11 cellular contexts compared by ENCODE assay signal in genomic region chr17:60887607-60888028, GRCh38.
A peak's percentile ranks its signal among the peaks of the same experiment; 100 is the strongest.
DNase-seq lines count a peak whose midpoint lies in the region; ATAC-seq and TF ChIP-seq lines count a peak whose summit lies in the region.
"Had no signal": no experiment of that assay in that cellular context is flagged by ENCODE, and none has a peak within 500 bp of the region (broad histone marks: within the 10 kb centered on the region; RNA-seq: fewer than 3 reads in every experiment).

No MANE protein-coding gene starts in this region.

- H3K4me3 ChIP-seq in A673 (ENCODE audit: low read depth, low read length, poor library complexity, severe bottlenecking) (peak overlapping the region; percentile 41), GM08714 (ENCODE audit: low read length) (peak overlapping the region; percentile 57; the same call in 1 of the 2 replicates), right lobe of liver (peak overlapping the region; percentile 18 to 51 (median 35))

- H3K27ac ChIP-seq in A673 (ENCODE audit: low read depth, low read length, poor library complexity, severe bottlenecking) (peak overlapping the region; percentile 62), right lobe of liver (no peak overlapping the region)
- H3K27ac ChIP-seq: vagina had no signal

- peak overlapping the region; percentile 58 for H3K27ac Mint-ChIP-seq in activated naive CD8-positive, alpha-beta T cell treated with anti-CD3 and anti-CD28 coated beads for 36 hours
- no peak overlapping the region for H3K27ac Mint-ChIP-seq in activated naive CD4-positive, alpha-beta T cell treated with anti-CD3 and anti-CD28 coated beads, Interleukin-2, amount 50 U/mL, for 72 hours
- no peak overlapping the region for H3K27ac Mint-ChIP-seq in activated T-helper 1 cell treated with anti-CD3 and anti-CD28 coated beads, Interleukin-12 subunit alpha, Interleukin-12 subunit beta, Interleukin-2, Interleukin-4 antibody, amounts not matched to agents 30 ng/mL and 10 ng/mL and 1 ng/mL, durations not matched to agents 14 hours and 24 hours and 36 hours

- BruUV-seq in A673 (replicated peaks; lab: Mats Ljungman, UMichigan): no TSS peak

- CTCF ChIA-PET in A673 (lab: Charles Lee): no interaction called here

- ATAC-seq in right lobe of liver (no peak), GM18870 (IDR thresholded peaks at IDR 0.05; ENCODE audit: unreplicated experiment) (no peak)
- no peak for ATAC-seq in activated naive CD4-positive, alpha-beta T cell treated with anti-CD3 and anti-CD28 coated beads, Interleukin-2, amount 50 U/mL, for 72 hours
- ATAC-seq: left ventricle myocardium superior had no signal

- no peak for TF ChIP-seq POLR2A in right lobe of liver (IDR thresholded peaks at IDR 0.05)

- H3K27me3 ChIP-seq in A673 (replicated peaks; ENCODE audit: insufficient read depth, low read depth, low read length, poor library complexity) (no peaks in the 10 kb centered on the region), right lobe of liver (no peaks in the 10 kb centered on the region)
- H3K27me3 ChIP-seq: vagina had no signal

- no peaks in the 10 kb centered on the region for H3K27me3 Mint-ChIP-seq in activated naive CD8-positive, alpha-beta T cell treated with anti-CD3 and anti-CD28 coated beads for 36 hours
- H3K27me3 Mint-ChIP-seq in activated T-helper 1 cell treated with anti-CD3 and anti-CD28 coated beads, Interleukin-12 subunit alpha, Interleukin-12 subunit beta, Interleukin-2, Interleukin-4 antibody, amounts not matched to agents 30 ng/mL and 10 ng/mL and 1 ng/mL, durations not matched to agents 14 hours and 24 hours and 36 hours (ENCODE audit: insufficient read depth): no peaks in the 10 kb centered on the region

- intact Hi-C loops in A673 (cut with micrococcal nuclease; ENCODE audit: unreplicated experiment) (no loop called here), right lobe of liver (cut with DNase I) (no loop called here)
- intact Hi-C loops in activated T-helper 1 cell treated with anti-CD3 and anti-CD28 coated beads, Interleukin-12 subunit alpha, Interleukin-12 subunit beta, Interleukin-2, Interleukin-4 antibody, amounts not matched to agents 30 ng/mL and 10 ng/mL and 1 ng/mL, durations not matched to agents 14 hours and 24 hours and 36 hours (cut with micrococcal nuclease): no loop called here

- no peaks in the 10 kb centered on the region for H3K4me1 Mint-ChIP-seq in activated naive CD8-positive, alpha-beta T cell treated with anti-CD3 and anti-CD28 coated beads for 36 hours
- no peaks in the 10 kb centered on the region for H3K4me1 Mint-ChIP-seq in activated T-helper 1 cell treated with anti-CD3 and anti-CD28 coated beads, Interleukin-12 subunit alpha, Interleukin-12 subunit beta, Interleukin-2, Interleukin-4 antibody, amounts not matched to agents 30 ng/mL and 10 ng/mL and 1 ng/mL, durations not matched to agents 14 hours and 24 hours and 36 hours (ENCODE audit: low read depth)

- H3K9me3 ChIP-seq in A673 (ENCODE audit: low read depth, low read length, poor library complexity, severe bottlenecking) (no peaks in the 10 kb centered on the region), right lobe of liver (no peaks in the 10 kb centered on the region)
- H3K9me3 ChIP-seq: vagina had no signal

- H3K36me3 ChIP-seq in A673 (ENCODE audit: insufficient read depth, low read length, poor library complexity, severe bottlenecking): no peaks in the 10 kb centered on the region
- no peaks in the 10 kb centered on the region for H3K36me3 ChIP-seq in right lobe of liver
- H3K36me3 ChIP-seq: vagina had no signal

- peaks cover 6% of the 10 kb centered on the region for H3K4me1 ChIP-seq in A673 (ENCODE audit: insufficient read depth, low read length, poor library complexity, severe bottlenecking)
- no peaks in the 10 kb centered on the region for H3K4me1 ChIP-seq in right lobe of liver
- H3K4me1 ChIP-seq: vagina had no signal

- TF ChIP-seq CTCF in A673 (conservative IDR thresholded peaks at IDR 0.05; ENCODE audit: low read depth, low read length) (no peak), right lobe of liver (IDR thresholded peaks at IDR 0.05) (no peak)

- H3K36me3 Mint-ChIP-seq in activated naive CD8-positive, alpha-beta T cell treated with anti-CD3 and anti-CD28 coated beads for 36 hours: no peaks in the 10 kb centered on the region
- H3K36me3 Mint-ChIP-seq in activated naive CD4-positive, alpha-beta T cell treated with anti-CD3 and anti-CD28 coated beads, Interleukin-2, amount 50 U/mL, for 72 hours: no peaks in the 10 kb centered on the region
- no peaks in the 10 kb centered on the region for H3K36me3 Mint-ChIP-seq in activated T-helper 1 cell treated with anti-CD3 and anti-CD28 coated beads, Interleukin-12 subunit alpha, Interleukin-12 subunit beta, Interleukin-2, Interleukin-4 antibody, amounts not matched to agents 30 ng/mL and 10 ng/mL and 1 ng/mL, durations not matched to agents 14 hours and 24 hours and 36 hours (ENCODE audit: low read depth)

- H3K4me3 Mint-ChIP-seq in activated naive CD8-positive, alpha-beta T cell treated with anti-CD3 and anti-CD28 coated beads for 36 hours: peak overlapping the region; percentile 40
- H3K4me3 Mint-ChIP-seq in activated T-helper 1 cell treated with anti-CD3 and anti-CD28 coated beads, Interleukin-12 subunit alpha, Interleukin-12 subunit beta, Interleukin-2, Interleukin-4 antibody, amounts not matched to agents 30 ng/mL and 10 ng/mL and 1 ng/mL, durations not matched to agents 14 hours and 24 hours and 36 hours: no peak overlapping the region

- H3K9me3 Mint-ChIP-seq in activated naive CD8-positive, alpha-beta T cell treated with anti-CD3 and anti-CD28 coated beads for 36 hours: no peaks in the 10 kb centered on the region
- H3K9me3 Mint-ChIP-seq in activated naive CD4-positive, alpha-beta T cell treated with anti-CD3 and anti-CD28 coated beads, Interleukin-2, amount 50 U/mL, for 72 hours: no peaks in the 10 kb centered on the region
- no peaks in the 10 kb centered on the region for H3K9me3 Mint-ChIP-seq in activated T-helper 1 cell treated with anti-CD3 and anti-CD28 coated beads, Interleukin-12 subunit alpha, Interleukin-12 subunit beta, Interleukin-2, Interleukin-4 antibody, amounts not matched to agents 30 ng/mL and 10 ng/mL and 1 ng/mL, durations not matched to agents 14 hours and 24 hours and 36 hours

- POLR2A ChIA-PET in A673 (lab: Charles Lee; ENCODE audit: low non-redundant PET): no interaction called here

- DNase-seq in A673 (ENCODE audit: low spot score) (peak; percentile 10), right lobe of liver (no peak), occipital lobe (lab: John Stamatoyannopoulos, UW) (no peak)
- DNase-seq in activated naive CD8-positive, alpha-beta T cell treated with anti-CD3 and anti-CD28 coated beads for 36 hours: no peak
- no peak for DNase-seq in activated naive CD4-positive, alpha-beta T cell treated with anti-CD3 and anti-CD28 coated beads, Interleukin-2, amount 50 U/mL, for 72 hours (ENCODE audit: low spot score in 2 of 2)
- no peak for DNase-seq in activated T-helper 1 cell treated with anti-CD3 and anti-CD28 coated beads, Interleukin-12 subunit alpha, Interleukin-12 subunit beta, Interleukin-2, Interleukin-4 antibody, amounts not matched to agents 30 ng/mL and 10 ng/mL and 1 ng/mL, durations not matched to agents 14 hours and 24 hours and 36 hours (ENCODE audit: low spot score)
- DNase-seq: effector memory CD4-positive, alpha-beta T cell; left ventricle myocardium superior had no signal
